ENCODE assay signal across 15 cellular contexts in the genomic region with DNA sequence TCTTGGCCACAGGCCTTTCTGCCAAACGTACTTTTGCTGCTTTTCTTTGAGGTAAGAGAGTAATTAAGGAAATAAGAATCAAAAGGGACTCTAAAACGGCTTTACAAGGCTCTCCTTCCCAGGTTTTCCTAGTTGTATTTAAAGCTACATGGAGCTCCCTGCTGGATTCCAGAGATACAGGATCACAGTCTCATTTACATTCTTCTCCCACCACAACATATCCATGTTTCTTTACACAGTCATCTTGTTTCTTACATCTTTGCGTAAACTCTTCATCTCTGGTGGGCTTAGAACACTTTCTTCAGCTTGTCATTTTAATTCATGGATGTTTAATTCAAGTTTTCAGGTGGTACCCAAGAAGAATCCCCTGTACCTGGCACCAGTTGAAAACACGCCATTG.
"Had no signal": no experiment of that assay in that cellular context is flagged by ENCODE, and none has a peak within 500 bp of the region (broad histone marks: within the 10 kb centered on the region; RNA-seq: fewer than 3 reads in every experiment).

No MANE protein-coding gene starts in this region.

- H3K27me3 ChIP-seq: tibial nerve, uterus had no signal

- H3K27me3 Mint-ChIP-seq: progenitor cell of endocrine pancreas had no signal

- H3K36me3 ChIP-seq: left ventricle myocardium inferior, tibial nerve, uterus, WERI-Rb-1 had no signal

- H3K4me1 ChIP-seq: left ventricle myocardium inferior, tibial nerve, uterus had no signal

- H3K4me3 ChIP-seq: left ventricle myocardium inferior, tibial nerve, uterus had no signal

- DNase-seq: activated CD4-positive, alpha-beta T cell treated with anti-CD3 and anti-CD28 coated beads for 1 hour; anterior cingulate cortex; cerebellar nuclear complex; endodermal cell; kidney glomerular epithelial cell; left ventricle myocardium inferior; mammary epithelial cell; uterus; WERI-Rb-1 had no signal

- H3K36me3 Mint-ChIP-seq: activated naive CD8-positive, alpha-beta T cell had no signal

- H3K9me3 Mint-ChIP-seq: activated T-helper 1 cell treated with anti-CD3 and anti-CD28 coated beads, Interleukin-12 subunit alpha, Interleukin-12 subunit beta, Interleukin-2, Interleukin-4 antibody, amounts not matched to agents 30 ng/mL and 10 ng/mL and 1 ng/mL, durations not matched to agents 14 hours and 24 hours and 36 hours; endodermal cell; stimulated activated naive CD8-positive, alpha-beta T cell treated with anti-CD3 and anti-CD28 coated beads, Interleukin-15, Interleukin-2, amounts not matched to agents 100 ng/mL and 50 ng/mL, for 24 hours had no signal

- H3K27ac ChIP-seq: epithelial cell of prostate, left ventricle myocardium inferior, tibial nerve, uterus, WERI-Rb-1 had no signal

- H3K27ac Mint-ChIP-seq: activated naive CD8-positive, alpha-beta T cell; activated T-helper 1 cell treated with anti-CD3 and anti-CD28 coated beads, Interleukin-12 subunit alpha, Interleukin-12 subunit beta, Interleukin-2, Interleukin-4 antibody, amounts not matched to agents 30 ng/mL and 10 ng/mL and 1 ng/mL, durations not matched to agents 14 hours and 24 hours and 36 hours; endodermal cell; progenitor cell of endocrine pancreas; stimulated activated naive CD8-positive, alpha-beta T cell treated with anti-CD3 and anti-CD28 coated beads, Interleukin-15, Interleukin-2, amounts not matched to agents 100 ng/mL and 50 ng/mL, for 24 hours had no signal

- H3K9me3 ChIP-seq: left ventricle myocardium inferior, tibial nerve, uterus had no signal

- H3K4me3 Mint-ChIP-seq: activated naive CD8-positive, alpha-beta T cell; activated T-helper 1 cell treated with anti-CD3 and anti-CD28 coated beads, Interleukin-12 subunit alpha, Interleukin-12 subunit beta, Interleukin-2, Interleukin-4 antibody, amounts not matched to agents 30 ng/mL and 10 ng/mL and 1 ng/mL, durations not matched to agents 14 hours and 24 hours and 36 hours; endodermal cell; stimulated activated naive CD8-positive, alpha-beta T cell treated with anti-CD3 and anti-CD28 coated beads, Interleukin-15, Interleukin-2, amounts not matched to agents 100 ng/mL and 50 ng/mL, for 24 hours had no signal
